In genomic region chr2:162143969-162144368, GRCh38 we compare ENCODE assay signal across 22 cellular contexts. TPM values are rescaled to one million over a fixed set of nuclear protein-coding genes. Genes with fewer than 3 reads are reported as not detected.
DNase-seq lines count a peak whose midpoint lies in the region; ATAC-seq, FAIRE-seq and TF ChIP-seq lines count a peak whose summit lies in the region.
"Had no signal": no experiment of that assay in that cellular context is flagged by ENCODE, and none has a peak within 500 bp of the region (broad histone marks: within the 10 kb centered on the region; RNA-seq: fewer than 3 reads in every experiment).

No MANE protein-coding gene starts in this region.

- H2AFZ ChIP-seq in HepG2 (ENCODE audit: low read length) = no peak overlapping the region
- H2AFZ ChIP-seq in OCI-LY3 (ENCODE audit: low read depth, low read length) = peak overlapping the region; percentile 13; the same call in 1 of the 2 replicates
- no peak overlapping the region for H2AFZ ChIP-seq in GM12878 (ENCODE audit: control insufficient read depth, low read depth, low read length)
- H2AFZ ChIP-seq in neural progenitor cell (replicated peaks) = no peak overlapping the region

- intact Hi-C loops in HepG2 (cut with micrococcal nuclease; ENCODE audit: unreplicated experiment) = loop anchor here (1.0 kb wide), 1 partner anchor 558 kb away; no protein-coding TSS in a partner anchor
- intact Hi-C loops in right lobe of liver (cut with DNase I) = no loop called here
- intact Hi-C loops in GM12878 (cut with micrococcal nuclease; ENCODE audit: unreplicated experiment) = no loop called here
- intact Hi-C loops in transverse colon (cut with DNase I; ENCODE audit: low total_unique reads) = no loop called here

- SMC1A ChIA-PET in GM12878 (lab: Charles Lee; ENCODE audit: uncharacterized antibody, unreplicated experiment) = interaction anchor here (1.2 to 2.8 kb wide), 4 partner anchors 10 to 136 kb away, joined by 3 to 12 read pairs (median 4); no protein-coding TSS in a partner anchor

- H3K4me3 ChIP-seq in HepG2 (replicated peaks in 1 of 3; ENCODE audit: insufficient read depth in 1 of 3, low read depth in 2 of 3, low read length in 3 of 3) (no peak overlapping the region), right lobe of liver (no peak overlapping the region), OCI-LY3 (ENCODE audit: low read length) (no peak overlapping the region), GM12878 (no peak overlapping the region), neural progenitor cell (no peak overlapping the region), transverse colon (no peak overlapping the region)
- H3K4me3 ChIP-seq: SJCRH30 had no signal

- no peak overlapping the region for H3K4me2 ChIP-seq in HepG2 (ENCODE audit: low read depth, low read length)
- H3K4me2 ChIP-seq in OCI-LY3 (ENCODE audit: low read length) = peak overlapping the region; percentile 35
- no peak overlapping the region for H3K4me2 ChIP-seq in GM12878 (ENCODE audit: control insufficient read depth, insufficient read depth)
- no peak overlapping the region for H3K4me2 ChIP-seq in neural progenitor cell

- TF ChIP-seq RAD21 in HepG2 (CRISPR knock-in tag; IDR thresholded peaks at IDR 0.05) = no peak
- TF ChIP-seq RAD21 in GM12878 (IDR thresholded peaks at IDR 0.05; ENCODE audit: insufficient read depth, low read depth, low read length) = 0 out of 2 replicates have a peak, but pooled peaks have one; percentile 3

- H3K27me3 Mint-ChIP-seq in neural progenitor cell (ENCODE audit: insufficient read depth, low read depth) = no peaks in the 10 kb centered on the region
- H3K27me3 Mint-ChIP-seq in immature natural killer cell (ENCODE audit: low read depth in 3 of 3) = peaks cover 2 to 8% (median 2%) of the 10 kb centered on the region in 3 donors

- ATAC-seq in HepG2 = no peak
- ATAC-seq in right lobe of liver = no peak
- ATAC-seq in GM12878 = no peak

- TF ChIP-seq POLR2A in HepG2 (IDR thresholded peaks at IDR 0.05; ENCODE audit: insufficient read depth in 1 of 2, low read depth in 2 of 2, low read length in 2 of 2) (no peak), right lobe of liver (IDR thresholded peaks at IDR 0.05) (no peak), GM12878 (IDR thresholded peaks at IDR 0.05; ENCODE audit: low read depth, low read length) (no peak), transverse colon (IDR thresholded peaks at IDR 0.05) (no peak)

- H3K4me1 ChIP-seq in HepG2 (ENCODE audit: insufficient read depth, low read length) = no peaks in the 10 kb centered on the region
- no peaks in the 10 kb centered on the region for H3K4me1 ChIP-seq in right lobe of liver
- no peaks in the 10 kb centered on the region for H3K4me1 ChIP-seq in OCI-LY3 (ENCODE audit: low read length)
- H3K4me1 ChIP-seq in GM12878 (ENCODE audit: control insufficient read depth, insufficient read depth, low read length) = no peaks in the 10 kb centered on the region
- H3K4me1 ChIP-seq in neural progenitor cell = no peaks in the 10 kb centered on the region
- no peaks in the 10 kb centered on the region for H3K4me1 ChIP-seq in transverse colon
- H3K4me1 ChIP-seq: SJCRH30 had no signal

- H4K20me1 ChIP-seq in HepG2 (ENCODE audit: insufficient read depth, low read length) (no peaks in the 10 kb centered on the region), OCI-LY3 (ENCODE audit: insufficient read depth, low read length) (no peaks in the 10 kb centered on the region), GM12878 (ENCODE audit: control insufficient read depth, insufficient read depth) (no peaks in the 10 kb centered on the region), neural progenitor cell (ENCODE audit: low read depth) (no peaks in the 10 kb centered on the region)

- peak; percentile 43 for TF ChIP-seq CTCF in HepG2 (CRISPR knock-in tag; IDR thresholded peaks at IDR 0.05)
- no peak for TF ChIP-seq CTCF in right lobe of liver (IDR thresholded peaks at IDR 0.05)
- TF ChIP-seq CTCF in OCI-LY3 (IDR thresholded peaks at IDR 0.05; ENCODE audit: low read depth, low read length) = peak; percentile 69
- peak in 1 of 3 experiments; percentile 6; a peak in 1 of 6 replicates for TF ChIP-seq CTCF in GM12878 (IDR thresholded peaks at IDR 0.05 in 2 of 3, conservative IDR thresholded peaks at IDR 0.05 in 1 of 3; ENCODE audit: control insufficient read depth in 2 of 3, extremely low read depth in 1 of 3, insufficient read depth in 1 of 3, low read depth in 3 of 3, low read length in 3 of 3)
- TF ChIP-seq CTCF in neural progenitor cell (IDR thresholded peaks at IDR 0.05) = peak; percentile 27
- TF ChIP-seq CTCF in transverse colon (IDR thresholded peaks at IDR 0.05) = no peak

- H3K9me3 ChIP-seq in HepG2 (ENCODE audit: low read length) = no peaks in the 10 kb centered on the region
- no peaks in the 10 kb centered on the region for H3K9me3 ChIP-seq in right lobe of liver
- no peaks in the 10 kb centered on the region for H3K9me3 ChIP-seq in OCI-LY3 (ENCODE audit: insufficient read depth, low read length)
- H3K9me3 ChIP-seq in GM12878 (replicated peaks; ENCODE audit: control insufficient read depth, insufficient read depth, low read length) = no peaks in the 10 kb centered on the region
- no peaks in the 10 kb centered on the region for H3K9me3 ChIP-seq in neural progenitor cell (ENCODE audit: low read depth)
- no peaks in the 10 kb centered on the region for H3K9me3 ChIP-seq in transverse colon
- H3K9me3 ChIP-seq: SJCRH30 had no signal

- no peaks in the 10 kb centered on the region for H3K9me3 Mint-ChIP-seq in neural progenitor cell
- H3K9me3 Mint-ChIP-seq in immature natural killer cell = peaks cover 0 to 6% (median 0%) of the 10 kb centered on the region in 6 donors
- H3K9me3 Mint-ChIP-seq: T-helper 1 cell treated with Interleukin-12 subunit alpha and Interleukin-12 subunit beta and Interleukin-4 antibody, amounts not matched to agents 30 μg/mL and 1 μg/mL, for 36 hours had no signal

- H3K36me3 Mint-ChIP-seq in neural progenitor cell (no peaks in the 10 kb centered on the region), immature natural killer cell (no peaks in the 10 kb centered on the region)

- in situ Hi-C loops in HepG2 (cut with HindIII; ENCODE audit: extremely low pct_ligation_motif_present, low pct_unique_long_range_greater_than_20kb) = no loop called here
- in situ Hi-C loops in GM12878 (cut with MboI) = no loop called here
- in situ Hi-C loops in transverse colon (cut with MboI; ENCODE audit: low pct_ligation_motif_present in 1 of 4, low pct_unique_long_range_greater_than_20kb in 1 of 4, low sequenced_read_pairs in 3 of 4) = loop anchor here in 1 of 4 donors (25.0 kb wide), 1 partner anchor 557 kb away; no protein-coding TSS in a partner anchor

- H3F3A ChIP-seq in neural progenitor cell (ENCODE audit: low read depth) = no peaks in the 10 kb centered on the region

- CTCF ChIA-PET in HepG2 (lab: Yijun Ruan, JAX; ENCODE audit: low intra/inter-chr PET ratio, low total read pairs) (interaction anchor here (1.2 kb wide), 1 partner anchor 155 kb away, joined by 3 read pairs; no protein-coding TSS in a partner anchor), GM12878 (lab: Yijun Ruan, JAX) (interaction anchor here (0.7 to 5.1 kb wide), 9 partner anchors 9 to 556 kb away, joined by 3 to 24 read pairs (median 4); partner anchors contain the start of gene GCG)

- H3K4me3 Mint-ChIP-seq in neural progenitor cell (no peak overlapping the region), immature natural killer cell (no peak overlapping the region)
- H3K4me3 Mint-ChIP-seq: T-helper 1 cell treated with Interleukin-12 subunit alpha and Interleukin-12 subunit beta and Interleukin-4 antibody, amounts not matched to agents 30 μg/mL and 1 μg/mL, for 36 hours had no signal

- no TSS peak for BruUV-seq in HepG2 (replicated peaks; lab: Mats Ljungman, UMichigan)
- no TSS peak for BruUV-seq in GM12878 (replicated peaks; lab: Mats Ljungman, UMichigan)

- RAD21 ChIA-PET in GM12878 (lab: Charles Lee; ENCODE audit: unreplicated experiment) = interaction anchor here (0.7 kb wide), 1 partner anchor 136 kb away, joined by 3 read pairs; no protein-coding TSS in a partner anchor

- WGBS in HepG2 (ENCODE audit: low lambda C conversion rate) = 4% methylated on average over 4 of the region's 4 CpGs
- WGBS in right lobe of liver (ENCODE audit: insufficient coverage, low coverage, low lambda C conversion rate, missing lambda C conversion rate) = 72% methylated on average over 4 of the region's 4 CpGs
- WGBS in GM12878 (ENCODE audit: insufficient coverage, insufficient replicate concordance, low lambda C conversion rate, missing lambda C conversion rate) = 38% methylated on average over 4 of the region's 4 CpGs
- 83 to 97% methylated on average over 4 of the region's 4 CpGs for WGBS in transverse colon (ENCODE audit: low coverage in 1 of 2), 2 donors

- DNase-seq in HepG2 (ENCODE audit: low spot score) (peak; percentile 9), right lobe of liver (no peak), GM12878 (ENCODE audit: low read depth, low spot score) (no peak), neural progenitor cell (ENCODE audit: low spot score) (no peak), immature natural killer cell (no peak), HuH-7 (ENCODE audit: low spot score) (no peak), transverse colon (no peak)
- DNase-seq: DMS 273 treated with DMSO at 0.1 percent for 48 hours; DND-41; GOT3; Kasumi-1; MM.1S; NCI-H1092; NCI-H1436; NCI-H187 treated with DMSO at 0.1 percent for 48 hours; NCI-H2107; NCI-H510A; NK-92 treated with Interleukin-12 subunit alpha and Interleukin-12 subunit beta, amount 100 ng/mL, for 24 hours; SJCRH30 had no signal

- H3K4me1 Mint-ChIP-seq in neural progenitor cell (no peaks in the 10 kb centered on the region), immature natural killer cell (no peaks in the 10 kb centered on the region)

- peaks cover 0 to 14% of the 10 kb centered on the region in 2 experiments; a peak in 3 of 5 replicates for H3K27me3 ChIP-seq in HepG2 (ENCODE audit: control insufficient read depth in 1 of 2, insufficient read depth in 2 of 2, low read length in 2 of 2)
- H3K27me3 ChIP-seq in right lobe of liver = no peaks in the 10 kb centered on the region
- H3K27me3 ChIP-seq in OCI-LY3 (ENCODE audit: low read depth, low read length) = no peaks in the 10 kb centered on the region
- H3K27me3 ChIP-seq in GM12878 (replicated peaks in 1 of 2; ENCODE audit: control insufficient read depth in 2 of 2, insufficient read depth in 2 of 2, low read length in 1 of 2) = no peaks in the 10 kb centered on the region; a peak in 1 of 4 replicates
- H3K27me3 ChIP-seq in neural progenitor cell = peaks cover 3% of the 10 kb centered on the region
- peaks cover 6% of the 10 kb centered on the region for H3K27me3 ChIP-seq in transverse colon
- H3K27me3 ChIP-seq: SJCRH30 had no signal

- H3K27ac ChIP-seq in HepG2 (ENCODE audit: extremely low read length, insufficient read depth, low read length) (no peak overlapping the region), right lobe of liver (no peak overlapping the region), OCI-LY3 (ENCODE audit: low read length) (no peak overlapping the region), GM12878 (ENCODE audit: control insufficient read depth, insufficient read depth) (no peak overlapping the region), neural progenitor cell (no peak overlapping the region), transverse colon (no peak overlapping the region)
- H3K27ac ChIP-seq: SJCRH30 had no signal

- H3K79me2 ChIP-seq in HepG2 (ENCODE audit: insufficient read depth, low read length) = no peaks in the 10 kb centered on the region
- no peaks in the 10 kb centered on the region for H3K79me2 ChIP-seq in OCI-LY3 (ENCODE audit: low read length)
- H3K79me2 ChIP-seq in GM12878 (ENCODE audit: control insufficient read depth, insufficient read depth, low read length) = no peaks in the 10 kb centered on the region
- H3K79me2 ChIP-seq in neural progenitor cell (ENCODE audit: low read depth) = no peaks in the 10 kb centered on the region

- FAIRE-seq in HepG2 (lab: Jason Lieb, UNC) = no peak
- FAIRE-seq in GM12878 (lab: Jason Lieb, UNC) = no peak
- FAIRE-seq: GM12892 had no signal

- POLR2A ChIA-PET in HepG2 (lab: Yijun Ruan, JAX) (no interaction called here), GM12878 (lab: Charles Lee) (no interaction called here)

- H3K9ac ChIP-seq in HepG2 (ENCODE audit: insufficient read depth, low read depth, low read length) (no peak overlapping the region), OCI-LY3 (ENCODE audit: low read length) (no peak overlapping the region), GM12878 (ENCODE audit: control insufficient read depth, insufficient read depth, low read length) (no peak overlapping the region), neural progenitor cell (no peak overlapping the region)

- H3K36me3 ChIP-seq in HepG2 (replicated peaks in 1 of 2; ENCODE audit: control insufficient read depth in 1 of 2, insufficient read depth in 2 of 2, low read length in 2 of 2) (no peaks in the 10 kb centered on the region), right lobe of liver (no peaks in the 10 kb centered on the region), OCI-LY3 (replicated peaks; ENCODE audit: low read depth, low read length) (no peaks in the 10 kb centered on the region), GM12878 (ENCODE audit: control insufficient read depth in 2 of 2, insufficient read depth in 2 of 2, low read length in 1 of 2) (no peaks in the 10 kb centered on the region), neural progenitor cell (no peaks in the 10 kb centered on the region), transverse colon (no peaks in the 10 kb centered on the region)
- H3K36me3 ChIP-seq: SJCRH30 had no signal

- no peak overlapping the region for H3K27ac Mint-ChIP-seq in neural progenitor cell
- no peak overlapping the region for H3K27ac Mint-ChIP-seq in immature natural killer cell
- H3K27ac Mint-ChIP-seq: T-helper 1 cell treated with Interleukin-12 subunit alpha and Interleukin-12 subunit beta and Interleukin-4 antibody, amounts not matched to agents 30 μg/mL and 1 μg/mL, for 36 hours had no signal

- TF ChIP-seq EP300 in HepG2 (IDR thresholded peaks at IDR 0.05; ENCODE audit: low read depth in 2 of 2, low read length in 2 of 2) (no peak), HepG2 (CRISPR knock-in tag; IDR thresholded peaks at IDR 0.05; ENCODE audit: borderline replicate concordance) (no peak), GM12878 (IDR thresholded peaks at IDR 0.05; ENCODE audit: borderline replicate concordance in 1 of 2, control insufficient read depth in 1 of 2, low read depth in 2 of 2, low read length in 2 of 2) (no peak), transverse colon (IDR thresholded peaks at IDR 0.05; ENCODE audit: low read depth) (no peak)

RNA-seq across cellular contexts. Expression of gene GCG, which starts 8.1 kb away (rescaled TPM):
- total RNA-seq in HepG2 (2016; rRNA removed; fragmentation: Illumina TruSeq; extraction: Trizol) (not detected in 2 replicates), right lobe of liver (not detected), GM12878 (2014; rRNA removed) (not detected in 2 replicates), GM12878 (2014; rRNA removed; fragmentation: Illumina TruSeq; extraction: Trizol) (not detected in 2 replicates), GM12878 (2021) (0.29 TPM in 1 of 2 replicates, not detected in the other), neural progenitor cell (ENCODE audit: low replicate concordance) (not detected in 2 replicates), transverse colon (10 to 100 TPM in 2 of 4 donors, not detected in 2; 17.6 to 26.8 TPM)
- total RNA-seq in HepG2 (2016; cell fraction: cytosol; rRNA removed; fragmentation: Illumina TruSeq; extraction: Trizol; ENCODE audit: low read depth) = not detected in 2 replicates
- not detected in 2 replicates for total RNA-seq in HepG2 (2016; cell fraction: insoluble cytoplasmic fraction; rRNA removed; fragmentation: Illumina TruSeq; extraction: Trizol)
- total RNA-seq in HepG2 (2016; cell fraction: membrane; rRNA removed; fragmentation: Illumina TruSeq; extraction: Trizol) = not detected in 2 replicates
- total RNA-seq in HepG2 (2016; cell fraction: nucleus; rRNA removed; fragmentation: Illumina TruSeq; extraction: Trizol) = not detected in 2 replicates
- polyA plus RNA-seq in HepG2 (2011; rRNA removed) (not detected in 2 replicates), GM12878 (2011; rRNA removed) (not detected in 2 replicates), GM12878 (2014; fragmentation: Illumina TruSeq; extraction: Trizol) (not detected in 2 replicates), GM12878 (2014; fragmentation: Nextera tagmentation; extraction: Ambion mirVana) (not detected), GM12878 (2014; rRNA removed) (not detected in 2 replicates), GM12878 (2016; fragmentation: Nextera tagmentation; extraction: Ambion mirVana) (not detected), immature natural killer cell (not detected)
- not detected in 2 replicates for polyA plus RNA-seq in HepG2 (2011; cell fraction: cytosol; rRNA removed)
- not detected in 2 replicates for polyA plus RNA-seq in HepG2 (2011; cell fraction: nucleus; rRNA removed)
- polyA plus RNA-seq in HepG2 (2012) = not detected in 2 replicates
- not detected in 2 replicates for polyA plus RNA-seq in HepG2 (2016; cell fraction: cytosol; fragmentation: Illumina TruSeq; extraction: Trizol; ENCODE audit: low read depth)
- not detected in 2 replicates for polyA plus RNA-seq in HepG2 (2016; cell fraction: insoluble cytoplasmic fraction; fragmentation: Illumina TruSeq; extraction: Trizol; ENCODE audit: low read depth)
- polyA plus RNA-seq in HepG2 (2016; cell fraction: membrane; fragmentation: Illumina TruSeq; extraction: Trizol; ENCODE audit: low read depth) = not detected in 2 replicates
- not detected in 2 replicates for polyA plus RNA-seq in HepG2 (2016; cell fraction: nucleus; fragmentation: Illumina TruSeq; extraction: Trizol; ENCODE audit: insufficient read depth, low read depth)
- polyA minus RNA-seq in HepG2 (2011; rRNA and poly(A)+ RNA removed; ENCODE audit: low replicate concordance) = not detected in 2 replicates
- not detected in 2 replicates for polyA minus RNA-seq in HepG2 (2011; cell fraction: cytosol; rRNA and poly(A)+ RNA removed)
- polyA minus RNA-seq in HepG2 (2011; cell fraction: nucleus; rRNA and poly(A)+ RNA removed) = not detected in 2 replicates
- total RNA-seq in GM12878 (2013; cell fraction: nucleolus; rRNA removed) = not detected in 2 replicates
- polyA plus RNA-seq in GM12878 (2011; ENCODE audit: low read depth) = not detected
- not detected in 2 replicates for polyA plus RNA-seq in GM12878 (2011; cell fraction: cytosol; rRNA removed)
- polyA plus RNA-seq in GM12878 (2011; cell fraction: nucleus; rRNA removed) = not detected in 2 replicates
- polyA plus RNA-seq in GM12878 (2012) = not detected in 2 replicates
- polyA minus RNA-seq in GM12878 (2011; rRNA and poly(A)+ RNA removed) = not detected in 2 replicates
- polyA minus RNA-seq in GM12878 (2011; cell fraction: cytosol; rRNA and poly(A)+ RNA removed) = not detected in 2 replicates
- polyA minus RNA-seq in GM12878 (2011; cell fraction: nucleus; rRNA and poly(A)+ RNA removed) = not detected in 2 replicates
- total RNA-seq: SJCRH30 had no signal

Comparison
In these comparisons a context has a peak if more than half of its experiments do, and no peak if none do; other contexts are left out.
1. CTCF ChIP-seq: peak in HepG2 (single experiment), OCI-LY3 (single experiment) and neural progenitor cell (single experiment); none in right lobe of liver (0 of 4) and transverse colon (0 of 5).
2. Of the 75 proteins assayed by ChIP-seq in both HepG2 and GM12878: peak only in HepG2: SMC3; only in GM12878: RAD21; in both: none; in neither: 72; mixed calls (peak in some experiments, not most) for 1.